In genomic region chr6:156956286-156956685, GRCh38 we compare ENCODE assay signal across 16 cellular contexts.
DNase-seq lines count a peak whose midpoint lies in the region; ATAC-seq and TF ChIP-seq lines count a peak whose summit lies in the region.
"Had no signal": no experiment of that assay in that cellular context is flagged by ENCODE, and none has a peak within 500 bp of the region (broad histone marks: within the 10 kb centered on the region; RNA-seq: fewer than 3 reads in every experiment).

No MANE protein-coding gene starts in this region.

- ATAC-seq in heart right ventricle (peak in 2 of 8 donors; percentile 18 to 45), Right ventricle myocardium superior (ENCODE audit: poor library complexity) (no peak), sciatic nerve (peak; percentile 23), aorta (ENCODE audit: low FRiP score) (peak; percentile 6)

- H3K27me3 ChIP-seq in heart right ventricle, result no peaks in the 10 kb centered on the region
- no peaks in the 10 kb centered on the region for H3K27me3 ChIP-seq in aorta (ENCODE audit: control insufficient read depth in 1 of 2, insufficient read depth in 2 of 2, low read length in 1 of 2)
- H3K27me3 ChIP-seq: upper lobe of left lung had no signal

- H3K27ac ChIP-seq in heart right ventricle (peak overlapping the region; percentile 26 to 82 (median 69)), aorta (ENCODE audit: low read depth in 1 of 2, low read length in 2 of 2) (no peak overlapping the region)
- H3K27ac ChIP-seq: WERI-Rb-1 had no signal

- H3K4me1 ChIP-seq in heart right ventricle (peaks cover 15 to 71% (median 65%) of the 10 kb centered on the region in 9 donors), aorta (ENCODE audit: control insufficient read depth in 1 of 2, insufficient read depth in 2 of 2, low read length in 2 of 2) (peaks cover 0 to 6% of the 10 kb centered on the region in 2 donors)

- H3K36me3 ChIP-seq in heart right ventricle (no peaks in the 10 kb centered on the region), aorta (ENCODE audit: control insufficient read depth in 1 of 2, insufficient read depth in 2 of 2, low read length in 1 of 2) (no peaks in the 10 kb centered on the region)
- H3K36me3 ChIP-seq: upper lobe of left lung had no signal

- intact Hi-C loops in heart right ventricle (cut with DNase I) (loop anchor here in 6 of 10 donors (5.0 to 10.0 kb wide), 5 partner anchors 61 to 394 kb away; no protein-coding TSS in a partner anchor), Right ventricle myocardium superior (cut with DNase I) (loop anchor here (10.0 kb wide), 2 partner anchors 271 to 391 kb away; no protein-coding TSS in a partner anchor), sciatic nerve (cut with DNase I) (no loop called here), aorta (cut with DNase I) (no loop called here)

- H3K4me3 ChIP-seq in heart right ventricle (no peak overlapping the region), aorta (ENCODE audit: low read length in 2 of 2) (no peak overlapping the region)
- H3K4me3 ChIP-seq: upper lobe of left lung had no signal

- H3K9me3 ChIP-seq in heart right ventricle (no peaks in the 10 kb centered on the region), aorta (ENCODE audit: control insufficient read depth, low read length) (no peaks in the 10 kb centered on the region)
- H3K9me3 ChIP-seq: upper lobe of left lung had no signal

- no peak for TF ChIP-seq CTCF in heart right ventricle (IDR thresholded peaks at IDR 0.05)

- DNase-seq in heart right ventricle, result no peak
- DNase-seq in Right ventricle myocardium superior, result no peak
- DNase-seq in iris pigment epithelial cell (ENCODE audit: low read depth), result peak; percentile 9
- no peak for DNase-seq in sciatic nerve (ENCODE audit: low spot score)
- DNase-seq in aorta, result no peak
- no peak for DNase-seq in MV-4-11 (lab: John Stamatoyannopoulos, UW)
- no peak for DNase-seq in kidney tubule cell (ENCODE audit: low spot score)
- no peak for DNase-seq in COR-L47 (lab: John Stamatoyannopoulos, UW)
- DNase-seq: activated CD8-positive, alpha-beta memory T cell treated with anti-CD3 and anti-CD28 coated beads for 24 hours; glutamatergic neuron; GOT3; NCI-H82; stimulated activated CD4-positive, alpha-beta T cell treated with anti-CD3 and anti-CD28 coated beads, Interleukin-4, amount 100 ng/mL, for 1 hour; stimulated activated CD8-positive, alpha-beta memory T cell treated with anti-CD3 and anti-CD28 coated beads, Interleukin-4, amount 100 ng/mL, for 48 hours; WERI-Rb-1 had no signal

Comparison
In these comparisons a context has a peak if more than half of its experiments do, and no peak if none do; other contexts are left out.
1. H3K27ac ChIP-seq: peak in heart right ventricle (10 of 10); none in aorta (0 of 2).
2. intact Hi-C loops: an anchor here in heart right ventricle (5.0 to 10.0 kb wide) and Right ventricle myocardium superior (10.0 kb wide); none called in sciatic nerve and aorta.